8 cellular contexts compared by ENCODE assay signal in the genomic region with DNA sequence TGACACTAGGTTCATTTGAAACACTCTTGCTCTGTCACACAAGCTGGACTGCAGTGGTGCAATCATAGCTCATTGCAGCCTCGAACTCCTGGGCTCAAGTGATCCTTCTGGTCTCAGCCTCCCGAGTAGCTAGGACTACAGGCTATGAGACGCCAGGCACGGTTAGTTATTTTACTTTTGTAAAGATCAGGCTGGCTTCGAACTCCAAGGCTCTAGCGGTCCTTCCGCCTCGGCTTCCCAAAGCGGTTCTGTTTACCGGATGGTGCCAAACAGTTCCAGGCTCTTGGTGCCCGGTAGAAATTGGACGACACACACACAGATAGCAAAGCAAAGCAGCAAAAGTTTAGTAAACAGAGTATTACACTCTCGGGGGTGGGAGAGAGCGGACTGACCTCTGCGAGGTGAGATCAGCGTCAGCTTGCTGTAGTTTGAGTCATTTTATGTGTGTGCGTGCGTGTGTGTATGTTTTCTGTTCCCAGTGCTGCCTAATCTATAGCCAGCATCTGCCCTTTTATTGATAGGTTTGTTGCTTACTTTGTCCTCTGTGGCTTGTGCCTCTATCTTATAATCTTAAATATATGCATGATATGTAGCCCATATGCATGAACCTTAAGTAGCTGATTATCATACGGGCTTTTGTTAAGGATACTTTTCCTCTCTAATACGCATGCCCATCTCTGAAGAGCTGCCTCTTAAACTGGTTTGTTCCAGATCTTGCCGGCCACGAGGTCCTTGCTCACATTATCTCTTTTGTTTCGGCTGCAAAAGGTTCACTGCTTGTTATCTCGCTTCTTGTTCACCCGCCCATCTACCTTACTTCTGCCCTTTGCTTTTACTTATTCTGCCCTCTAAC.
DNase-seq lines count a peak whose midpoint lies in the region; ATAC-seq and TF ChIP-seq lines count a peak whose summit lies in the region.

No MANE protein-coding gene starts in this region.

- H3K27me3 ChIP-seq in DND-41 (ENCODE audit: insufficient read depth, low read length, poor library complexity) (no peaks in the 10 kb centered on the region), GM23338 (ENCODE audit: insufficient read depth) (no peaks in the 10 kb centered on the region), SJSA1 (replicated peaks) (no peaks in the 10 kb centered on the region), prostate gland (replicated peaks; ENCODE audit: insufficient read depth) (no peaks in the 10 kb centered on the region)

- H3K9me2 ChIP-seq in GM23338 (ENCODE audit: insufficient read depth), result no peaks in the 10 kb centered on the region

- H3K9ac ChIP-seq in DND-41 (ENCODE audit: low read depth, low read length), result peak overlapping the region; percentile 100

- peak overlapping the region; percentile 66 for H3K4me2 ChIP-seq in DND-41 (ENCODE audit: insufficient read depth, low read length)
- H3K4me2 ChIP-seq in GM23338, result peak overlapping the region; percentile 88

- H3K79me2 ChIP-seq in DND-41 (ENCODE audit: insufficient read depth, low read length) (peaks cover 67% of the 10 kb centered on the region), GM23338 (replicated peaks; ENCODE audit: insufficient read depth) (peaks cover 22% of the 10 kb centered on the region)

- H3K4me1 Mint-ChIP-seq in GM23338, result peaks cover 28% of the 10 kb centered on the region
- peaks cover 24% of the 10 kb centered on the region for H3K4me1 Mint-ChIP-seq in activated naive CD8-positive, alpha-beta T cell treated with anti-CD3 and anti-CD28 coated beads, Interleukin-2, amount 50 U/mL, for 24 hours

- peaks cover 9% of the 10 kb centered on the region; the same call in 2 of the 3 replicates for H3K36me3 Mint-ChIP-seq in GM23338 (ENCODE audit: low read depth)
- H3K36me3 Mint-ChIP-seq in activated naive CD8-positive, alpha-beta T cell treated with anti-CD3 and anti-CD28 coated beads, Interleukin-2, amount 50 U/mL, for 24 hours (ENCODE audit: low read depth), result no peaks in the 10 kb centered on the region

- no peaks in the 10 kb centered on the region; the same call in 2 of the 3 replicates for H3K9me3 Mint-ChIP-seq in GM23338
- H3K9me3 Mint-ChIP-seq in activated naive CD8-positive, alpha-beta T cell treated with anti-CD3 and anti-CD28 coated beads, Interleukin-2, amount 50 U/mL, for 24 hours, result no peaks in the 10 kb centered on the region

- intact Hi-C loops in left cardiac atrium (cut with DNase I), result no loop called here
- intact Hi-C loops in prostate gland (cut with DNase I), result loop anchor here (5.0 kb wide), 1 partner anchor 35 kb away; a partner anchor contains a TSS

- TF ChIP-seq POLR2A in NB4 (IDR thresholded peaks at IDR 0.05; ENCODE audit: extremely low read depth, insufficient read length) (peak; percentile 52), prostate gland (IDR thresholded peaks at IDR 0.05) (peak; percentile 15)

- 0 out of 2 replicates have a peak overlapping the region, but pooled peaks have one; percentile 21 for H2AFZ ChIP-seq in DND-41 (ENCODE audit: low read depth, low read length)
- H2AFZ ChIP-seq in GM23338, result no peak overlapping the region

- H3K27me3 Mint-ChIP-seq in GM23338 (ENCODE audit: insufficient read depth, low read depth, poor library complexity), result peaks cover 14% of the 10 kb centered on the region
- H3K27me3 Mint-ChIP-seq in activated naive CD8-positive, alpha-beta T cell treated with anti-CD3 and anti-CD28 coated beads, Interleukin-2, amount 50 U/mL, for 24 hours, result peaks cover 3% of the 10 kb centered on the region

- no peak for TF ChIP-seq CTCF in DND-41 (IDR thresholded peaks at IDR 0.05; ENCODE audit: borderline replicate concordance, extremely low read depth, low read length, poor library complexity, severe bottlenecking)
- TF ChIP-seq CTCF in GM23338 (conservative IDR thresholded peaks at IDR 0.05; ENCODE audit: low read depth in 2 of 2), result no peak
- TF ChIP-seq CTCF in NB4 (IDR thresholded peaks at IDR 0.05; ENCODE audit: low read depth, low read length), result no peak
- TF ChIP-seq CTCF in prostate gland (IDR thresholded peaks at IDR 0.05), result no peak

- H3K4me1 ChIP-seq in DND-41 (ENCODE audit: insufficient read depth, low read length), result peaks cover 64% of the 10 kb centered on the region
- H3K4me1 ChIP-seq in GM23338 (ENCODE audit: insufficient read depth), result peaks cover 17% of the 10 kb centered on the region
- H3K4me1 ChIP-seq in SJSA1 (replicated peaks), result peaks cover 11% of the 10 kb centered on the region
- H3K4me1 ChIP-seq in prostate gland (replicated peaks), result peaks cover 13% of the 10 kb centered on the region

- H3K27ac ChIP-seq in DND-41 (ENCODE audit: low read length), result peak overlapping the region; percentile 100
- peak overlapping the region; percentile 100 for H3K27ac ChIP-seq in GM23338 (ENCODE audit: low read depth)
- peak overlapping the region; percentile 96 for H3K27ac ChIP-seq in SJSA1
- peak overlapping the region; percentile 94 to 97 for H3K27ac ChIP-seq in prostate gland

- H4K20me1 ChIP-seq in DND-41 (ENCODE audit: insufficient read depth, low read length), result no peaks in the 10 kb centered on the region
- no peaks in the 10 kb centered on the region for H4K20me1 ChIP-seq in GM23338 (replicated peaks; ENCODE audit: insufficient read depth)

- H3K36me3 ChIP-seq in DND-41 (ENCODE audit: insufficient read depth, low read length), result peaks cover 9% of the 10 kb centered on the region; the same call in 1 of the 2 replicates
- no peaks in the 10 kb centered on the region for H3K36me3 ChIP-seq in GM23338 (ENCODE audit: insufficient read depth)
- peaks cover 9% of the 10 kb centered on the region; the same call in 1 of the 2 replicates for H3K36me3 ChIP-seq in SJSA1
- no peaks in the 10 kb centered on the region for H3K36me3 ChIP-seq in prostate gland

- H3K27ac Mint-ChIP-seq in GM23338, result no peak overlapping the region
- H3K27ac Mint-ChIP-seq in activated naive CD8-positive, alpha-beta T cell treated with anti-CD3 and anti-CD28 coated beads, Interleukin-2, amount 50 U/mL, for 24 hours, result no peak overlapping the region

- ATAC-seq in DND-41 (ENCODE audit: insufficient read depth, low read depth) (peak; percentile 44), GM23338 (peak; percentile 44), left cardiac atrium (peak; percentile 60)
- peak; percentile 60 for ATAC-seq in activated naive CD8-positive, alpha-beta T cell treated with anti-CD3 and anti-CD28 coated beads, Interleukin-2, amount 50 U/mL, for 24 hours

- DNase-seq in DND-41 (peak; percentile 77), GM23338 (ENCODE audit: low spot score) (peak; percentile 89), NB4 (ENCODE audit: low read depth) (peak; percentile 92), SJSA1 (ENCODE audit: low read depth in 1 of 2, low spot score in 2 of 2) (peak; percentile 74 to 86), left cardiac atrium (peak; percentile 43), prostate gland (ENCODE audit: low spot score) (peak; percentile 73), HPDE6-E6E7 (ENCODE audit: extremely low spot score) (no peak)
- peak; percentile 55 for DNase-seq in activated naive CD8-positive, alpha-beta T cell treated with anti-CD3 and anti-CD28 coated beads, Interleukin-2, amount 50 U/mL, for 24 hours

- H3F3A ChIP-seq in GM23338 (replicated peaks; ENCODE audit: low read depth), result no peaks in the 10 kb centered on the region; the same call in 1 of the 2 replicates

- H3K4me3 Mint-ChIP-seq in GM23338, result no peak overlapping the region
- no peak overlapping the region for H3K4me3 Mint-ChIP-seq in activated naive CD8-positive, alpha-beta T cell treated with anti-CD3 and anti-CD28 coated beads, Interleukin-2, amount 50 U/mL, for 24 hours

- H3K9me3 ChIP-seq in DND-41 (ENCODE audit: insufficient read depth, low read length, severe bottlenecking), result no peaks in the 10 kb centered on the region
- no peaks in the 10 kb centered on the region for H3K9me3 ChIP-seq in SJSA1 (replicated peaks)
- no peaks in the 10 kb centered on the region for H3K9me3 ChIP-seq in prostate gland

- peak overlapping the region; percentile 83 to 95 for H3K4me3 ChIP-seq in DND-41 (ENCODE audit: low read depth in 1 of 2, low read length in 2 of 2)
- H3K4me3 ChIP-seq in GM23338, result peak overlapping the region; percentile 77
- H3K4me3 ChIP-seq in NB4 (ENCODE audit: low read depth, low read length), result peak overlapping the region; percentile 93
- H3K4me3 ChIP-seq in SJSA1, result peak overlapping the region; percentile 53
- peak overlapping the region; percentile 57 to 69 for H3K4me3 ChIP-seq in prostate gland

- WGBS in prostate gland, result under 1% methylated on average over 25 of the region's 25 CpGs

TF ChIP-seq in GM23338, 12 proteins besides CTCF, POLR2A, EP300 and RAD21:
- TF ChIP-seq EZH2phosphoT487 (IDR thresholded peaks at IDR 0.05; ENCODE audit: unreplicated experiment), result no peak
- peak; percentile 57; the same call in 1 of the 2 replicates for TF ChIP-seq POLR2AphosphoS5 (IDR thresholded peaks at IDR 0.05; ENCODE audit: low read depth)
